In genomic region chr1:31798086-31798432, GRCh38 we compare ENCODE assay signal across 10 cellular contexts. TPM values are rescaled to one million over a fixed set of nuclear protein-coding genes. Genes with fewer than 3 reads are reported as not detected.
A peak's percentile ranks its signal among the peaks of the same experiment; 100 is the strongest.
DNase-seq lines count a peak whose midpoint lies in the region; ATAC-seq and TF ChIP-seq lines count a peak whose summit lies in the region.
"Had no signal": no experiment of that assay in that cellular context is flagged by ENCODE, and none has a peak within 500 bp of the region (broad histone marks: within the 10 kb centered on the region; RNA-seq: fewer than 3 reads in every experiment).

No MANE protein-coding gene starts in this region.

- H3K27me3 ChIP-seq in BLaER1 treated with 17β-estradiol and CSF1 and Interleukin-3, amounts not matched to agents 10 nM and 100 nM: peaks cover 0 to 9% (median 0%) of the 10 kb centered on the region in 11 experiments; a peak in 2 of 22 replicates
- H3K27me3 ChIP-seq in sigmoid colon: peaks cover 0 to 7% (median 0%) of the 10 kb centered on the region in 3 donors

- no peak for TF ChIP-seq POLR2A in sigmoid colon (IDR thresholded peaks at IDR 0.05)

- H3K36me3 Mint-ChIP-seq in activated T-helper 17 cell treated with anti-CD3 and anti-CD28 coated beads, Interleukin-2, amount 50 U/mL, for 72 hours (ENCODE audit: low read depth): no peaks in the 10 kb centered on the region
- no peaks in the 10 kb centered on the region for H3K36me3 Mint-ChIP-seq in activated CD4-positive, alpha-beta memory T cell treated with anti-CD3 and anti-CD28 coated beads, Interleukin-2, amount 10 ng/mL, durations not matched to agents 7 days and 5 days (ENCODE audit: low read depth)

- TF ChIP-seq EP300 in sigmoid colon (IDR thresholded peaks at IDR 0.05): no peak

- TF ChIP-seq CTCF in foreskin fibroblast (IDR thresholded peaks at IDR 0.05; ENCODE audit: low read depth, low read length) (no peak), sigmoid colon (IDR thresholded peaks at IDR 0.05) (no peak)

- DNase-seq in foreskin fibroblast: peak in 1 of 2 donors; percentile 36
- DNase-seq in sigmoid colon: peak; percentile 52
- DNase-seq in DMS114 treated with DMSO at 0.1 percent for 48 hours (lab: John Stamatoyannopoulos, UW; ENCODE audit: unreplicated experiment): no peak
- DNase-seq in NOMO-1 treated with DMSO at 0.1 percent for 48 hours (lab: John Stamatoyannopoulos, UW; ENCODE audit: unreplicated experiment): no peak
- no peak for DNase-seq in activated CD4-positive, alpha-beta memory T cell treated with anti-CD3 and anti-CD28 coated beads, Interleukin-2, amount 10 ng/mL, durations not matched to agents 7 days and 5 days

- H3K36me3 ChIP-seq in BLaER1 treated with 17β-estradiol and CSF1 and Interleukin-3, amounts not matched to agents 10 nM and 100 nM: no peaks in the 10 kb centered on the region
- H3K36me3 ChIP-seq in sigmoid colon: no peaks in the 10 kb centered on the region

- no peaks in the 10 kb centered on the region for H3K9me3 ChIP-seq in BLaER1 treated with 17β-estradiol and CSF1 and Interleukin-3, amounts not matched to agents 10 nM and 100 nM (replicated peaks in 1 of 11)
- H3K9me3 ChIP-seq in sigmoid colon: no peaks in the 10 kb centered on the region

- no peaks in the 10 kb centered on the region for H3K9me3 Mint-ChIP-seq in activated T-helper 17 cell treated with anti-CD3 and anti-CD28 coated beads, Interleukin-2, amount 50 U/mL, for 72 hours
- H3K9me3 Mint-ChIP-seq in activated CD4-positive, alpha-beta memory T cell treated with anti-CD3 and anti-CD28 coated beads, Interleukin-2, amount 10 ng/mL, durations not matched to agents 7 days and 5 days: no peaks in the 10 kb centered on the region
- H3K9me3 Mint-ChIP-seq: T-helper 1 cell treated with Interleukin-12 subunit alpha and Interleukin-12 subunit beta and Interleukin-4 antibody, amounts not matched to agents 30 μg/mL and 1 μg/mL, for 36 hours had no signal

- H3K9ac ChIP-seq in BLaER1 treated with 17β-estradiol and CSF1 and Interleukin-3, amounts not matched to agents 10 nM and 100 nM: peak overlapping the region in 8 of 11 experiments; percentile 5 to 50 (median 16); a peak in 7 of 22 replicates

- H3K4me1 ChIP-seq in BLaER1 treated with 17β-estradiol and CSF1 and Interleukin-3, amounts not matched to agents 10 nM and 100 nM: peaks cover 53 to 72% (median 62%) of the 10 kb centered on the region in 10 experiments
- H3K4me1 ChIP-seq in sigmoid colon: no peaks in the 10 kb centered on the region

- no peak for ATAC-seq in activated T-helper 17 cell treated with anti-CD3 and anti-CD28 coated beads, Interleukin-2, amount 50 U/mL, for 72 hours (replicated peaks)
- ATAC-seq in HG03520 (IDR thresholded peaks at IDR 0.05; ENCODE audit: unreplicated experiment): no peak

- CTCF ChIA-PET in activated CD4-positive, alpha-beta memory T cell treated with anti-CD3 and anti-CD28 coated beads, Interleukin-2, amount 10 ng/mL, durations not matched to agents 7 days and 5 days (lab: Charles Lee): interaction anchor here (1.2 kb wide), 2 partner anchors 9 to 166 kb away, joined by 3 to 8 read pairs; no protein-coding TSS in a partner anchor

- H3K27ac Mint-ChIP-seq in activated T-helper 17 cell treated with anti-CD3 and anti-CD28 coated beads, Interleukin-2, amount 50 U/mL, for 72 hours: peak overlapping the region; percentile 69
- no peak overlapping the region for H3K27ac Mint-ChIP-seq in activated CD4-positive, alpha-beta memory T cell treated with anti-CD3 and anti-CD28 coated beads, Interleukin-2, amount 10 ng/mL, durations not matched to agents 7 days and 5 days
- H3K27ac Mint-ChIP-seq: T-helper 1 cell treated with Interleukin-12 subunit alpha and Interleukin-12 subunit beta and Interleukin-4 antibody, amounts not matched to agents 30 μg/mL and 1 μg/mL, for 36 hours had no signal

- intact Hi-C loops in sigmoid colon (cut with DNase I): no loop called here

- peak overlapping the region; percentile 45 to 90 (median 69) for H3K4me2 ChIP-seq in BLaER1 treated with 17β-estradiol and CSF1 and Interleukin-3, amounts not matched to agents 10 nM and 100 nM

- peaks cover 19% of the 10 kb centered on the region for H3K27me3 Mint-ChIP-seq in activated T-helper 17 cell treated with anti-CD3 and anti-CD28 coated beads, Interleukin-2, amount 50 U/mL, for 72 hours
- H3K27me3 Mint-ChIP-seq in activated CD4-positive, alpha-beta memory T cell treated with anti-CD3 and anti-CD28 coated beads, Interleukin-2, amount 10 ng/mL, durations not matched to agents 7 days and 5 days: peaks cover 14% of the 10 kb centered on the region

- H3K4me3 ChIP-seq in BLaER1 treated with 17β-estradiol and CSF1 and Interleukin-3, amounts not matched to agents 10 nM and 100 nM: peak overlapping the region in 1 of 10 experiments; percentile 20; a peak in 1 of 20 replicates
- peak overlapping the region; percentile 50 to 57 for H3K4me3 ChIP-seq in foreskin fibroblast (ENCODE audit: low read depth in 1 of 2, low read length in 2 of 2)
- no peak overlapping the region for H3K4me3 ChIP-seq in sigmoid colon
- H3K4me3 ChIP-seq: lung had no signal

- peak overlapping the region; percentile 21 for H3K4me3 Mint-ChIP-seq in activated T-helper 17 cell treated with anti-CD3 and anti-CD28 coated beads, Interleukin-2, amount 50 U/mL, for 72 hours
- no peak overlapping the region for H3K4me3 Mint-ChIP-seq in activated CD4-positive, alpha-beta memory T cell treated with anti-CD3 and anti-CD28 coated beads, Interleukin-2, amount 10 ng/mL, durations not matched to agents 7 days and 5 days
- H3K4me3 Mint-ChIP-seq: T-helper 1 cell treated with Interleukin-12 subunit alpha and Interleukin-12 subunit beta and Interleukin-4 antibody, amounts not matched to agents 30 μg/mL and 1 μg/mL, for 36 hours had no signal

- peak overlapping the region in 3 of 11 experiments; percentile 16 to 41 (median 39); a peak in 3 of 22 replicates for H3K27ac ChIP-seq in BLaER1 treated with 17β-estradiol and CSF1 and Interleukin-3, amounts not matched to agents 10 nM and 100 nM
- H3K27ac ChIP-seq in sigmoid colon: no peak overlapping the region

- WGBS in sigmoid colon, 2 donors: 82 to 86% methylated on average over 8 of the region's 8 CpGs

- H3K4me1 Mint-ChIP-seq in activated T-helper 17 cell treated with anti-CD3 and anti-CD28 coated beads, Interleukin-2, amount 50 U/mL, for 72 hours: peaks cover 10% of the 10 kb centered on the region
- peaks cover 9% of the 10 kb centered on the region for H3K4me1 Mint-ChIP-seq in activated CD4-positive, alpha-beta memory T cell treated with anti-CD3 and anti-CD28 coated beads, Interleukin-2, amount 10 ng/mL, durations not matched to agents 7 days and 5 days

- POLR2A ChIA-PET in activated CD4-positive, alpha-beta memory T cell treated with anti-CD3 and anti-CD28 coated beads, Interleukin-2, amount 10 ng/mL, durations not matched to agents 7 days and 5 days (lab: Charles Lee): interaction anchor here (0.6 kb wide), 1 partner anchor 571 kb away, joined by 3 read pairs; no protein-coding TSS in a partner anchor

- H4K20me1 ChIP-seq in BLaER1 treated with 17β-estradiol and CSF1 and Interleukin-3, amounts not matched to agents 10 nM and 100 nM: peaks cover 0 to 7% (median 0%) of the 10 kb centered on the region in 11 experiments; a peak in 1 of 22 replicates

RNA-seq across cellular contexts. Expression of gene SPOCD1, which starts 17.8 kb away (rescaled TPM):
- total RNA-seq in activated T-helper 17 cell treated with anti-CD3 and anti-CD28 coated beads, Interleukin-2, amount 50 U/mL, for 72 hours: 1 to 10 TPM in 1 of 2 donors, under 1 TPM in 1; 0.84 to 1.8 TPM
- under 1 TPM in 2 of 4 donors, not detected in 2; 0.14 to 0.55 TPM for total RNA-seq in sigmoid colon
- polyA plus RNA-seq in sigmoid colon: under 1 TPM in 1 of 3 donors, not detected in 2; 0.70 TPM
- under 1 TPM; 0.08 to 0.15 TPM for total RNA-seq in activated CD4-positive, alpha-beta memory T cell treated with anti-CD3 and anti-CD28 coated beads, Interleukin-2, amount 10 ng/mL, durations not matched to agents 7 days and 5 days

RNA-seq across cellular contexts. Expression of gene ADGRB2, which starts 33.9 kb away (rescaled TPM):
- total RNA-seq in activated T-helper 17 cell treated with anti-CD3 and anti-CD28 coated beads, Interleukin-2, amount 50 U/mL, for 72 hours: 1 to 10 TPM in 1 of 2 donors, under 1 TPM in 1; 0.24 to 4.5 TPM
- total RNA-seq in sigmoid colon: 1 to 10 TPM; 1.4 to 3.9 (median 1.5) TPM
- 1 to 10 TPM in 1 of 3 donors, not detected in 2; 1.3 TPM for polyA plus RNA-seq in sigmoid colon
- total RNA-seq in activated CD4-positive, alpha-beta memory T cell treated with anti-CD3 and anti-CD28 coated beads, Interleukin-2, amount 10 ng/mL, durations not matched to agents 7 days and 5 days: under 1 TPM; 0.68 to 0.81 TPM

Comparison
In these comparisons a context has a peak if more than half of its experiments do, and no peak if none do; other contexts are left out.
1. H3K4me3 ChIP-seq: peak in foreskin fibroblast (2 of 2); none in sigmoid colon (0 of 4).